16 cellular contexts compared by ENCODE assay signal in genomic region chr16:65601781-65602180, GRCh38.
DNase-seq lines count a peak whose midpoint lies in the region; ATAC-seq, FAIRE-seq and TF ChIP-seq lines count a peak whose summit lies in the region.
"Had no signal": no experiment of that assay in that cellular context is flagged by ENCODE, and none has a peak within 500 bp of the region (broad histone marks: within the 10 kb centered on the region; RNA-seq: fewer than 3 reads in every experiment).

No MANE protein-coding gene starts in this region.

- H3K4me1 Mint-ChIP-seq in astrocyte (ENCODE audit: low read depth, unreplicated experiment), result peaks cover 14% of the 10 kb centered on the region

- H3K79me2 ChIP-seq in astrocyte (ENCODE audit: insufficient read depth, low read length), result no peaks in the 10 kb centered on the region
- no peaks in the 10 kb centered on the region for H3K79me2 ChIP-seq in osteoblast (ENCODE audit: insufficient read depth, low read length)

- peak; percentile 48 for DNase-seq in AG08395 (ENCODE audit: low spot score)
- DNase-seq in GM04503 (ENCODE audit: low read depth), result peak; percentile 25
- peak; percentile 64 for DNase-seq in astrocyte (ENCODE audit: low read depth)
- peak; percentile 37 for DNase-seq in fibroblast of villous mesenchyme (ENCODE audit: low read depth)
- DNase-seq in heart right ventricle, result no peak
- no peak for DNase-seq in osteoblast (ENCODE audit: insufficient read length, low spot score, missing footprints)
- no peak for DNase-seq in GOT3 (lab: John Stamatoyannopoulos, UW)
- DNase-seq: 8988T, DMS 273 treated with DMSO at 0.1 percent for 48 hours, H9, NCI-H187 treated with DMSO at 0.1 percent for 48 hours, NCI-H2171, NCI-H446 treated with DMSO at 0.1 percent for 48 hours, NCI-H748 treated with DMSO at 0.1 percent for 48 hours had no signal

- H3K4me1 ChIP-seq in astrocyte (ENCODE audit: insufficient read depth, low read length) (no peaks in the 10 kb centered on the region), heart right ventricle (no peaks in the 10 kb centered on the region), osteoblast (ENCODE audit: insufficient read depth, low read length) (no peaks in the 10 kb centered on the region)

- H3K4me3 Mint-ChIP-seq in astrocyte (ENCODE audit: unreplicated experiment), result no peak overlapping the region
- H3K4me3 Mint-ChIP-seq: H9 had no signal

- no peak for ATAC-seq in heart right ventricle
- no peak for ATAC-seq in GM19023 (IDR thresholded peaks at IDR 0.05; ENCODE audit: unreplicated experiment)

- H3K9me3 Mint-ChIP-seq in astrocyte (ENCODE audit: unreplicated experiment), result no peaks in the 10 kb centered on the region
- H3K9me3 Mint-ChIP-seq: H9 had no signal

- H3K9me3 ChIP-seq in astrocyte (ENCODE audit: insufficient read depth, low read depth, low read length) (no peaks in the 10 kb centered on the region), heart right ventricle (peaks cover 0 to 7% (median 0%) of the 10 kb centered on the region in 11 donors), osteoblast (ENCODE audit: low read depth, low read length) (no peaks in the 10 kb centered on the region)

- H3K9ac ChIP-seq in astrocyte (ENCODE audit: low read length), result no peak overlapping the region

- no peak overlapping the region for H3K27ac ChIP-seq in astrocyte (ENCODE audit: low read depth, low read length)
- no peak overlapping the region for H3K27ac ChIP-seq in heart right ventricle
- no peak overlapping the region for H3K27ac ChIP-seq in osteoblast (ENCODE audit: low read depth, low read length)
- H3K27ac ChIP-seq: C4-2B had no signal

- H3K4me2 ChIP-seq in astrocyte (ENCODE audit: low read length), result no peak overlapping the region
- no peak overlapping the region for H3K4me2 ChIP-seq in osteoblast (ENCODE audit: insufficient read depth, low read length)

- H3K36me3 Mint-ChIP-seq in astrocyte (ENCODE audit: low read depth, unreplicated experiment), result peaks cover 2% of the 10 kb centered on the region

- no peaks in the 10 kb centered on the region for H3K27me3 ChIP-seq in astrocyte (ENCODE audit: insufficient read depth, low read length)
- no peaks in the 10 kb centered on the region for H3K27me3 ChIP-seq in heart right ventricle
- no peaks in the 10 kb centered on the region for H3K27me3 ChIP-seq in osteoblast (ENCODE audit: insufficient read depth, low read length)

- H3K27me3 Mint-ChIP-seq in astrocyte (ENCODE audit: low read depth, unreplicated experiment), result no peaks in the 10 kb centered on the region

- 83 to 87% methylated on average over 3 of the region's 3 CpGs for WGBS in heart right ventricle, 2 donors

- H3K27ac Mint-ChIP-seq in astrocyte (ENCODE audit: unreplicated experiment), result no peak overlapping the region
- H3K27ac Mint-ChIP-seq: H9 had no signal

- no peak for FAIRE-seq in astrocyte (lab: Jason Lieb, UNC)

- TF ChIP-seq CTCF in astrocyte (IDR thresholded peaks at IDR 0.05; ENCODE audit: insufficient read depth, low read depth, low read length), result no peak
- TF ChIP-seq CTCF in fibroblast of villous mesenchyme (IDR thresholded peaks at IDR 0.05; ENCODE audit: insufficient read depth, low read depth, low read length), result no peak
- no peak for TF ChIP-seq CTCF in heart right ventricle (IDR thresholded peaks at IDR 0.05)
- no peak for TF ChIP-seq CTCF in osteoblast (IDR thresholded peaks at IDR 0.05; ENCODE audit: extremely low read depth, low read depth, low read length)

- intact Hi-C loops in heart right ventricle (cut with DNase I), result no loop called here

- no peaks in the 10 kb centered on the region for H4K20me1 ChIP-seq in astrocyte (ENCODE audit: insufficient read depth, low read length)
- H4K20me1 ChIP-seq in osteoblast (ENCODE audit: insufficient read depth, low read length), result no peaks in the 10 kb centered on the region

- H3K36me3 ChIP-seq in astrocyte (ENCODE audit: insufficient read depth, low read length), result no peaks in the 10 kb centered on the region
- no peaks in the 10 kb centered on the region for H3K36me3 ChIP-seq in heart right ventricle
- H3K36me3 ChIP-seq in osteoblast (ENCODE audit: insufficient read depth, low read length), result no peaks in the 10 kb centered on the region

- H3K4me3 ChIP-seq in astrocyte (ENCODE audit: insufficient read depth, low read depth, low read length), result no peak overlapping the region
- no peak overlapping the region for H3K4me3 ChIP-seq in fibroblast of villous mesenchyme (ENCODE audit: low read depth, low read length)
- H3K4me3 ChIP-seq in heart right ventricle, result no peak overlapping the region
- no peak overlapping the region for H3K4me3 ChIP-seq in osteoblast (ENCODE audit: insufficient read depth, low read length)

- H2AFZ ChIP-seq in astrocyte (ENCODE audit: low read depth, low read length), result no peak overlapping the region
- H2AFZ ChIP-seq in osteoblast (ENCODE audit: low read length), result no peak overlapping the region

Comparison
In these comparisons a context has a peak if more than half of its experiments do, and no peak if none do; other contexts are left out.
1. DNase-seq: peak in AG08395 (single experiment), GM04503 (single experiment), astrocyte (single experiment) and fibroblast of villous mesenchyme (single experiment); none in heart right ventricle (0 of 2), osteoblast (single experiment) and GOT3 (single experiment).